Comparison of ENCODE assay signal across 21 cellular contexts in genomic region chr9:96156151-96156550, GRCh38.
DNase-seq lines count a peak whose midpoint lies in the region; ATAC-seq and TF ChIP-seq lines count a peak whose summit lies in the region.
"Had no signal": no experiment of that assay in that cellular context is flagged by ENCODE, and none has a peak within 500 bp of the region (broad histone marks: within the 10 kb centered on the region; RNA-seq: fewer than 3 reads in every experiment).

No MANE protein-coding gene starts in this region.

- peak overlapping the region; percentile 17 for H3K27ac Mint-ChIP-seq in neural progenitor cell
- H3K27ac Mint-ChIP-seq: activated CD4-positive, alpha-beta T cell treated with anti-CD3 and anti-CD28 coated beads, Interleukin-2, amount 10 ng/mL, durations not matched to agents 24 days and 14 days; activated CD8-positive, alpha-beta memory T cell treated with anti-CD3 and anti-CD28 coated beads, Interleukin-2, amount 10 ng/mL, durations not matched to agents 7 days and 5 days; activated naive CD8-positive, alpha-beta T cell treated with anti-CD3 and anti-CD28 coated beads, Interleukin-2, amount 10 ng/mL, durations not matched to agents 7 days and 5 days; CD4-positive, alpha-beta memory T cell; memory B cell; natural killer cell had no signal

- H3K27me3 ChIP-seq in neural progenitor cell (no peaks in the 10 kb centered on the region), suprapubic skin (peaks cover 3% of the 10 kb centered on the region)
- H3K27me3 ChIP-seq: uterus had no signal

- TF ChIP-seq POLR2A in suprapubic skin (IDR thresholded peaks at IDR 0.05) = no peak

- DNase-seq in LHCN-M2 (ENCODE audit: low read depth) (peak; percentile 70), fibroblast of gingiva (ENCODE audit: low read depth) (peak; percentile 69), neural progenitor cell (ENCODE audit: low spot score) (no peak), suprapubic skin (ENCODE audit: low spot score in 2 of 2) (no peak), NCI-H1436 treated with DMSO at 0.1 percent for 48 hours (lab: John Stamatoyannopoulos, UW) (no peak), retina (no peak)
- DNase-seq: activated CD4-positive, alpha-beta T cell treated with anti-CD3 and anti-CD28 coated beads, Interleukin-2, amount 10 ng/mL, durations not matched to agents 24 days and 14 days; activated CD8-positive, alpha-beta memory T cell treated with anti-CD3 and anti-CD28 coated beads, Interleukin-2, amount 10 ng/mL, durations not matched to agents 7 days and 5 days; activated effector memory CD4-positive, alpha-beta T cell treated with Interleukin-2 at 50 U/mL for 16 hours; activated naive CD8-positive, alpha-beta T cell treated with anti-CD3 and anti-CD28 coated beads, Interleukin-2, amount 10 ng/mL, durations not matched to agents 7 days and 5 days; CD4-positive, alpha-beta memory T cell; effector memory CD8-positive, alpha-beta T cell; MM.1S; natural killer cell; NCI-H146; small intestine; stimulated activated naive CD4-positive, alpha-beta T cell treated with Interleukin-2 at 50 U/mL for 16 hours; uterus had no signal

- peaks cover 18% of the 10 kb centered on the region for H3K27me3 Mint-ChIP-seq in neural progenitor cell (ENCODE audit: insufficient read depth, low read depth)

- H3K27ac ChIP-seq in neural progenitor cell (no peak overlapping the region), suprapubic skin (peak overlapping the region; percentile 23)
- H3K27ac ChIP-seq: uterus had no signal

- H3F3A ChIP-seq in neural progenitor cell (ENCODE audit: low read depth) = no peaks in the 10 kb centered on the region

- H3K4me3 ChIP-seq in neural progenitor cell (no peak overlapping the region), suprapubic skin (no peak overlapping the region)
- H3K4me3 ChIP-seq: uterus had no signal

- no peaks in the 10 kb centered on the region for H3K79me2 ChIP-seq in neural progenitor cell (ENCODE audit: low read depth)

- no peak overlapping the region for H3K4me3 Mint-ChIP-seq in neural progenitor cell
- H3K4me3 Mint-ChIP-seq: activated CD4-positive, alpha-beta T cell treated with anti-CD3 and anti-CD28 coated beads, Interleukin-2, amount 10 ng/mL, durations not matched to agents 24 days and 14 days; activated CD8-positive, alpha-beta memory T cell treated with anti-CD3 and anti-CD28 coated beads, Interleukin-2, amount 10 ng/mL, durations not matched to agents 7 days and 5 days; activated naive CD8-positive, alpha-beta T cell treated with anti-CD3 and anti-CD28 coated beads, Interleukin-2, amount 10 ng/mL, durations not matched to agents 7 days and 5 days; CD4-positive, alpha-beta memory T cell; effector memory CD8-positive, alpha-beta T cell; memory B cell; natural killer cell had no signal

- H3K9ac ChIP-seq in neural progenitor cell = no peak overlapping the region

- H3K4me1 ChIP-seq in neural progenitor cell (peaks cover 10% of the 10 kb centered on the region), suprapubic skin (peaks cover 18% of the 10 kb centered on the region)
- H3K4me1 ChIP-seq: uterus had no signal

- H4K20me1 ChIP-seq in neural progenitor cell (ENCODE audit: low read depth) = no peaks in the 10 kb centered on the region

- peak overlapping the region; percentile 31 for H3K4me2 ChIP-seq in neural progenitor cell

- H3K36me3 ChIP-seq in neural progenitor cell = no peaks in the 10 kb centered on the region
- no peaks in the 10 kb centered on the region for H3K36me3 ChIP-seq in suprapubic skin
- H3K36me3 ChIP-seq: uterus had no signal

- TF ChIP-seq CTCF in neural progenitor cell (IDR thresholded peaks at IDR 0.05) (no peak), suprapubic skin (IDR thresholded peaks at IDR 0.05) (no peak)

- ATAC-seq in GM21390 (IDR thresholded peaks at IDR 0.05; ENCODE audit: unreplicated experiment) = no peak
- ATAC-seq: activated CD8-positive, alpha-beta memory T cell treated with anti-CD3 and anti-CD28 coated beads, Interleukin-2, amount 10 ng/mL, durations not matched to agents 7 days and 5 days; effector memory CD8-positive, alpha-beta T cell; esophagus mucosa; natural killer cell had no signal

- H3K9me3 ChIP-seq in neural progenitor cell (ENCODE audit: low read depth) (no peaks in the 10 kb centered on the region), suprapubic skin (no peaks in the 10 kb centered on the region)
- H3K9me3 ChIP-seq: uterus had no signal

- TF ChIP-seq EP300 in suprapubic skin (IDR thresholded peaks at IDR 0.05) = no peak

- no peaks in the 10 kb centered on the region for H3K36me3 Mint-ChIP-seq in neural progenitor cell
- H3K36me3 Mint-ChIP-seq: activated CD8-positive, alpha-beta memory T cell treated with anti-CD3 and anti-CD28 coated beads, Interleukin-2, amount 10 ng/mL, durations not matched to agents 7 days and 5 days; activated naive CD8-positive, alpha-beta T cell treated with anti-CD3 and anti-CD28 coated beads, Interleukin-2, amount 10 ng/mL, durations not matched to agents 7 days and 5 days; CD4-positive, alpha-beta memory T cell; memory B cell; natural killer cell had no signal

- 76% methylated on average over 2 of the region's 2 CpGs for WGBS in suprapubic skin

- H3K9me3 Mint-ChIP-seq in neural progenitor cell = peaks cover 3% of the 10 kb centered on the region
- H3K9me3 Mint-ChIP-seq: activated CD4-positive, alpha-beta T cell treated with anti-CD3 and anti-CD28 coated beads, Interleukin-2, amount 10 ng/mL, durations not matched to agents 24 days and 14 days; CD4-positive, alpha-beta memory T cell; effector memory CD8-positive, alpha-beta T cell; natural killer cell had no signal

- no peak overlapping the region for H2AFZ ChIP-seq in neural progenitor cell (replicated peaks)

- H3K4me1 Mint-ChIP-seq in neural progenitor cell = peaks cover 20% of the 10 kb centered on the region

Comparison
In these comparisons a context has a peak if more than half of its experiments do, and no peak if none do; other contexts are left out.
1. DNase-seq: peak in LHCN-M2 (single experiment) and fibroblast of gingiva (single experiment); none in neural progenitor cell (single experiment), suprapubic skin (0 of 2), NCI-H1436 treated with DMSO at 0.1 percent for 48 hours (single experiment) and retina (single experiment).